In the genomic region with DNA sequence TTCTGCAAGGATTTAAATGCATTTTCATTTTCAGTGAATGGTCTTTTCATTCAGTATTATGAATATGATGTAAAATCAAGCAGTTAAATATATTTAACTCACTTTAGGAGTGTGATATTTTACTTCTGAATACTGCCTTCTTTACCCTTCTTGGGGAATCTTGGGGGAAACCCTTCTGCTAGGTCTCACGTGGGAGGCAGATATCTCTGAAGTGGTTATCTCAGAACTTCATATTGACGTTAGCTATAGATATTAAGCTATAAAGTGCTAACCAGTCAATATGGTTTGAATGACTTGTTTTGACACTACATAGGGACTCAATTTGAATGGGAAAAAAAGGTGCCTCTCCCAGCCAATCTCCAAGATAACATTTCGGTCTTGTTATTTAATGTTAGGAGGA, we compare ENCODE assay signal across 20 cellular contexts. TPM values are rescaled to one million over a fixed set of nuclear protein-coding genes. Genes with fewer than 3 reads are reported as not detected.
A peak's percentile ranks its signal among the peaks of the same experiment; 100 is the strongest.
DNase-seq lines count a peak whose midpoint lies in the region; ATAC-seq and TF ChIP-seq lines count a peak whose summit lies in the region.
"Had no signal": no experiment of that assay in that cellular context is flagged by ENCODE, and none has a peak within 500 bp of the region (broad histone marks: within the 10 kb centered on the region; RNA-seq: fewer than 3 reads in every experiment).

No MANE protein-coding gene starts in this region.

- no peak overlapping the region for H3K4me3 ChIP-seq in MG63
- H3K4me3 ChIP-seq: BLaER1 treated with 17β-estradiol and CSF1 and Interleukin-3, amounts not matched to agents 10 nM and 100 nM; coronary artery; GM23338; neural progenitor cell; psoas muscle; skin epidermis; thoracic aorta had no signal

- no peaks in the 10 kb centered on the region for H3K9me3 ChIP-seq in MG63
- H3K9me3 ChIP-seq: BLaER1 treated with 17β-estradiol and CSF1 and Interleukin-3, amounts not matched to agents 10 nM and 100 nM; psoas muscle; thoracic aorta had no signal

- H3K27me3 ChIP-seq in MG63, result no peaks in the 10 kb centered on the region
- H3K27me3 ChIP-seq: neural progenitor cell had no signal

- peaks cover 68% of the 10 kb centered on the region for H3K36me3 Mint-ChIP-seq in activated CD8-positive, alpha-beta T cell treated with anti-CD3 and anti-CD28 coated beads for 36 hours (ENCODE audit: low read depth)
- H3K36me3 Mint-ChIP-seq in activated CD8-positive, alpha-beta T cell treated with anti-CD3 and anti-CD28 coated beads, Interleukin-2, amount 10 ng/mL, durations not matched to agents 7 days and 5 days (ENCODE audit: low read depth), result peaks cover 43% of the 10 kb centered on the region
- peaks cover 29% of the 10 kb centered on the region for H3K36me3 Mint-ChIP-seq in activated naive CD8-positive, alpha-beta T cell
- H3K36me3 Mint-ChIP-seq in stimulated activated memory B cell treated with anti-CD40 and anti-IgM and Interleukin-4, amounts not matched to agents 10 μg/mL and 1 μg/mL and 100 μg/mL, for 72 hours, result peaks cover 71% of the 10 kb centered on the region
- H3K36me3 Mint-ChIP-seq in mesothelial cell of epicardium, result peaks cover 13% of the 10 kb centered on the region

- no peak for TF ChIP-seq CTCF in activated CD8-positive, alpha-beta T cell treated with anti-CD3 and anti-CD28 coated beads for 36 hours (IDR thresholded peaks at IDR 0.05)
- TF ChIP-seq CTCF in mesothelial cell of epicardium (IDR thresholded peaks at IDR 0.05; ENCODE audit: unreplicated experiment), result no peak

- CTCF ChIA-PET in activated CD8-positive, alpha-beta T cell treated with anti-CD3 and anti-CD28 coated beads for 36 hours (lab: Charles Lee), result no interaction called here
- CTCF ChIA-PET in activated CD8-positive, alpha-beta T cell treated with anti-CD3 and anti-CD28 coated beads, Interleukin-2, amount 10 ng/mL, durations not matched to agents 7 days and 5 days (lab: Charles Lee), result no interaction called here

- H3K4me1 Mint-ChIP-seq in activated CD8-positive, alpha-beta T cell treated with anti-CD3 and anti-CD28 coated beads for 36 hours (ENCODE audit: low read depth), result peaks cover 65% of the 10 kb centered on the region
- H3K4me1 Mint-ChIP-seq in activated CD8-positive, alpha-beta T cell treated with anti-CD3 and anti-CD28 coated beads, Interleukin-2, amount 10 ng/mL, durations not matched to agents 7 days and 5 days (ENCODE audit: low read depth), result peaks cover 35% of the 10 kb centered on the region
- H3K4me1 Mint-ChIP-seq in activated naive CD8-positive, alpha-beta T cell (ENCODE audit: low read depth), result peaks cover 61% of the 10 kb centered on the region
- H3K4me1 Mint-ChIP-seq in stimulated activated memory B cell treated with anti-CD40 and anti-IgM and Interleukin-4, amounts not matched to agents 10 μg/mL and 1 μg/mL and 100 μg/mL, for 72 hours, result peaks cover 52% of the 10 kb centered on the region
- H3K4me1 Mint-ChIP-seq in mesothelial cell of epicardium, result peaks cover 15% of the 10 kb centered on the region
- H3K4me1 Mint-ChIP-seq: GM23338, neural progenitor cell had no signal

- peak overlapping the region; percentile 56 for H3K4me3 Mint-ChIP-seq in activated CD8-positive, alpha-beta T cell treated with anti-CD3 and anti-CD28 coated beads for 36 hours
- no peak overlapping the region for H3K4me3 Mint-ChIP-seq in activated CD8-positive, alpha-beta T cell treated with anti-CD3 and anti-CD28 coated beads, Interleukin-2, amount 10 ng/mL, durations not matched to agents 7 days and 5 days
- peak overlapping the region; percentile 49 for H3K4me3 Mint-ChIP-seq in activated naive CD8-positive, alpha-beta T cell
- H3K4me3 Mint-ChIP-seq in stimulated activated memory B cell treated with anti-CD40 and anti-IgM and Interleukin-4, amounts not matched to agents 10 μg/mL and 1 μg/mL and 100 μg/mL, for 72 hours, result peak overlapping the region; percentile 82
- no peak overlapping the region for H3K4me3 Mint-ChIP-seq in mesothelial cell of epicardium
- H3K4me3 Mint-ChIP-seq: brain, GM23338, neural progenitor cell had no signal

- peaks cover 11% of the 10 kb centered on the region for H3K36me3 ChIP-seq in MG63

- intact Hi-C loops in activated CD8-positive, alpha-beta T cell treated with anti-CD3 and anti-CD28 coated beads for 36 hours (cut with micrococcal nuclease), result no loop called here

- peak; percentile 86 for ATAC-seq in activated CD8-positive, alpha-beta T cell treated with anti-CD3 and anti-CD28 coated beads for 36 hours
- ATAC-seq in activated CD8-positive, alpha-beta T cell treated with anti-CD3 and anti-CD28 coated beads, Interleukin-2, amount 10 ng/mL, durations not matched to agents 7 days and 5 days, result no peak
- ATAC-seq in HG02885 (IDR thresholded peaks at IDR 0.05; ENCODE audit: poor library complexity, unreplicated experiment) (peak; percentile 54), HG03135 (IDR thresholded peaks at IDR 0.05; ENCODE audit: unreplicated experiment) (no peak)
- ATAC-seq in stimulated activated memory B cell treated with anti-CD40 and anti-IgM and Interleukin-4, amounts not matched to agents 10 μg/mL and 1 μg/mL and 100 μg/mL, for 72 hours, result peak; percentile 66
- ATAC-seq: GM23338, psoas muscle had no signal

- H3K27me3 Mint-ChIP-seq in activated CD8-positive, alpha-beta T cell treated with anti-CD3 and anti-CD28 coated beads for 36 hours, result no peaks in the 10 kb centered on the region
- no peaks in the 10 kb centered on the region for H3K27me3 Mint-ChIP-seq in activated CD8-positive, alpha-beta T cell treated with anti-CD3 and anti-CD28 coated beads, Interleukin-2, amount 10 ng/mL, durations not matched to agents 7 days and 5 days (ENCODE audit: low read depth)
- no peaks in the 10 kb centered on the region for H3K27me3 Mint-ChIP-seq in activated naive CD8-positive, alpha-beta T cell
- H3K27me3 Mint-ChIP-seq in stimulated activated memory B cell treated with anti-CD40 and anti-IgM and Interleukin-4, amounts not matched to agents 10 μg/mL and 1 μg/mL and 100 μg/mL, for 72 hours, result no peaks in the 10 kb centered on the region
- H3K27me3 Mint-ChIP-seq in mesothelial cell of epicardium (ENCODE audit: low read depth), result no peaks in the 10 kb centered on the region
- H3K27me3 Mint-ChIP-seq: brain had no signal

- H3K9me3 Mint-ChIP-seq in activated CD8-positive, alpha-beta T cell treated with anti-CD3 and anti-CD28 coated beads for 36 hours, result peaks cover 1% of the 10 kb centered on the region
- H3K9me3 Mint-ChIP-seq in activated CD8-positive, alpha-beta T cell treated with anti-CD3 and anti-CD28 coated beads, Interleukin-2, amount 10 ng/mL, durations not matched to agents 7 days and 5 days (ENCODE audit: insufficient read depth), result no peaks in the 10 kb centered on the region
- H3K9me3 Mint-ChIP-seq in activated naive CD8-positive, alpha-beta T cell (ENCODE audit: low read depth), result no peaks in the 10 kb centered on the region
- H3K9me3 Mint-ChIP-seq in stimulated activated memory B cell treated with anti-CD40 and anti-IgM and Interleukin-4, amounts not matched to agents 10 μg/mL and 1 μg/mL and 100 μg/mL, for 72 hours, result no peaks in the 10 kb centered on the region
- no peaks in the 10 kb centered on the region for H3K9me3 Mint-ChIP-seq in mesothelial cell of epicardium
- H3K9me3 Mint-ChIP-seq: GM23338, neural progenitor cell had no signal

- peak overlapping the region; percentile 82 for H3K27ac Mint-ChIP-seq in activated CD8-positive, alpha-beta T cell treated with anti-CD3 and anti-CD28 coated beads for 36 hours
- no peak overlapping the region for H3K27ac Mint-ChIP-seq in activated CD8-positive, alpha-beta T cell treated with anti-CD3 and anti-CD28 coated beads, Interleukin-2, amount 10 ng/mL, durations not matched to agents 7 days and 5 days
- peak overlapping the region; percentile 80 for H3K27ac Mint-ChIP-seq in activated naive CD8-positive, alpha-beta T cell
- H3K27ac Mint-ChIP-seq in stimulated activated memory B cell treated with anti-CD40 and anti-IgM and Interleukin-4, amounts not matched to agents 10 μg/mL and 1 μg/mL and 100 μg/mL, for 72 hours, result peak overlapping the region; percentile 95
- no peak overlapping the region for H3K27ac Mint-ChIP-seq in mesothelial cell of epicardium
- H3K27ac Mint-ChIP-seq: brain, GM23338, neural progenitor cell had no signal

- POLR2A ChIA-PET in activated CD8-positive, alpha-beta T cell treated with anti-CD3 and anti-CD28 coated beads for 36 hours (lab: Charles Lee), result interaction anchor here (0.6 to 1.5 kb wide), 3 partner anchors 9 to 113 kb away, joined by 3 to 8 read pairs (median 3); partner anchors contain the start of gene REL
- POLR2A ChIA-PET in activated CD8-positive, alpha-beta T cell treated with anti-CD3 and anti-CD28 coated beads, Interleukin-2, amount 10 ng/mL, durations not matched to agents 7 days and 5 days (lab: Charles Lee), result interaction anchor here (1.5 kb wide), 1 partner anchor 8 kb away, joined by 5 read pairs; no protein-coding TSS in a partner anchor

- peak; percentile 52 for DNase-seq in activated CD8-positive, alpha-beta T cell treated with anti-CD3 and anti-CD28 coated beads for 36 hours
- DNase-seq in activated CD8-positive, alpha-beta T cell treated with anti-CD3 and anti-CD28 coated beads, Interleukin-2, amount 10 ng/mL, durations not matched to agents 7 days and 5 days, result no peak
- DNase-seq in mesothelial cell of epicardium (ENCODE audit: low spot score in 2 of 2, unreplicated experiment in 2 of 2) (no peak), MG63 (no peak)
- DNase-seq: activated CD8-positive, alpha-beta memory T cell treated with anti-CD3 and anti-CD28 coated beads for 24 hours; mesendoderm; NCI-H1930; psoas muscle; SW 1271 had no signal

RNA-seq across cellular contexts. Expression of gene REL, which starts 9.8 kb away (rescaled TPM):
- 10 to 100 TPM; 84.7 to 85.3 TPM for total RNA-seq in activated CD8-positive, alpha-beta T cell treated with anti-CD3 and anti-CD28 coated beads for 36 hours
- total RNA-seq in activated CD8-positive, alpha-beta T cell treated with anti-CD3 and anti-CD28 coated beads, Interleukin-2, amount 10 ng/mL, durations not matched to agents 7 days and 5 days, result 10 to 100 TPM; 20.1 to 21.6 TPM
- total RNA-seq in mesothelial cell of epicardium, result 27.8 to 29.8 TPM (median 29.4 TPM) in 3 replicates
- 0.74 and 3.1 TPM in 2 replicates for total RNA-seq in MG63 (2014; rRNA removed; shearing (Covaris generic); ENCODE audit: low replicate concordance)

Comparison
In these comparisons a context has a peak if more than half of its experiments do, and no peak if none do; other contexts are left out.
1. ATAC-seq: peak in activated CD8-positive, alpha-beta T cell treated with anti-CD3 and anti-CD28 coated beads for 36 hours (single experiment), HG02885 (single experiment) and stimulated activated memory B cell treated with anti-CD40 and anti-IgM and Interleukin-4, amounts not matched to agents 10 μg/mL and 1 μg/mL and 100 μg/mL, for 72 hours (single experiment); none in activated CD8-positive, alpha-beta T cell treated with anti-CD3 and anti-CD28 coated beads, Interleukin-2, amount 10 ng/mL, durations not matched to agents 7 days and 5 days (single experiment) and HG03135 (single experiment).
2. H3K27ac Mint-ChIP-seq: peak in activated CD8-positive, alpha-beta T cell treated with anti-CD3 and anti-CD28 coated beads for 36 hours (single experiment), activated naive CD8-positive, alpha-beta T cell (single experiment) and stimulated activated memory B cell treated with anti-CD40 and anti-IgM and Interleukin-4, amounts not matched to agents 10 μg/mL and 1 μg/mL and 100 μg/mL, for 72 hours (single experiment); none in activated CD8-positive, alpha-beta T cell treated with anti-CD3 and anti-CD28 coated beads, Interleukin-2, amount 10 ng/mL, durations not matched to agents 7 days and 5 days (single experiment) and mesothelial cell of epicardium (single experiment).
3. H3K4me3 Mint-ChIP-seq: peak in activated CD8-positive, alpha-beta T cell treated with anti-CD3 and anti-CD28 coated beads for 36 hours (single experiment), activated naive CD8-positive, alpha-beta T cell (single experiment) and stimulated activated memory B cell treated with anti-CD40 and anti-IgM and Interleukin-4, amounts not matched to agents 10 μg/mL and 1 μg/mL and 100 μg/mL, for 72 hours (single experiment); none in activated CD8-positive, alpha-beta T cell treated with anti-CD3 and anti-CD28 coated beads, Interleukin-2, amount 10 ng/mL, durations not matched to agents 7 days and 5 days (single experiment) and mesothelial cell of epicardium (single experiment).